In genomic region chr12:94650143-94651056, GRCh38 we compare ENCODE assay signal across 8 cellular contexts. TPM values are rescaled to one million over a fixed set of nuclear protein-coding genes. Genes with fewer than 3 reads are reported as not detected.
DNase-seq lines count a peak whose midpoint lies in the region; ATAC-seq and TF ChIP-seq lines count a peak whose summit lies in the region.

A gene with protein sequence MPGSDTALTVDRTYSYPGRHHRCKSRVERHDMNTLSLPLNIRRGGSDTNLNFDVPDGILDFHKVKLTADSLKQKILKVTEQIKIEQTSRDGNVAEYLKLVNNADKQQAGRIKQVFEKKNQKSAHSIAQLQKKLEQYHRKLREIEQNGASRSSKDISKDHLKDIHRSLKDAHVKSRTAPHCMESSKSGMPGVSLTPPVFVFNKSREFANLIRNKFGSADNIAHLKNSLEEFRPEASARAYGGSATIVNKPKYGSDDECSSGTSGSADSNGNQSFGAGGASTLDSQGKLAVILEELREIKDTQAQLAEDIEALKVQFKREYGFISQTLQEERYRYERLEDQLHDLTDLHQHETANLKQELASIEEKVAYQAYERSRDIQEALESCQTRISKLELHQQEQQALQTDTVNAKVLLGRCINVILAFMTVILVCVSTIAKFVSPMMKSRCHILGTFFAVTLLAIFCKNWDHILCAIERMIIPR (minus strand): TSS chr12:94650557. CDS start chr12:94650430, 127 bp downstream.

- H3K9me3 Mint-ChIP-seq in activated CD8-positive, alpha-beta memory T cell treated with anti-CD3 and anti-CD28 coated beads, Interleukin-2, amount 10 ng/mL, durations not matched to agents 7 days and 5 days (ENCODE audit: low read depth): no peaks in the 10 kb centered on the region

- CTCF ChIA-PET in activated CD8-positive, alpha-beta memory T cell treated with anti-CD3 and anti-CD28 coated beads, Interleukin-2, amount 10 ng/mL, durations not matched to agents 7 days and 5 days (lab: Charles Lee): interaction anchor here (0.6 kb wide), 1 partner anchor 1281 kb away, joined by 3 read pairs; no protein-coding TSS in a partner anchor

- peak within 1 kb of the TSS; percentile 60 for H3K4me3 Mint-ChIP-seq in activated CD8-positive, alpha-beta memory T cell treated with anti-CD3 and anti-CD28 coated beads, Interleukin-2, amount 10 ng/mL, durations not matched to agents 7 days and 5 days

- WGBS in HUES64: under 1% methylated on average over 67 of the region's 82 CpGs
- WGBS in tibial nerve, 2 donors: 6 to 7% methylated on average over 10 to 11 of the region's 82 CpGs

- H3K36me3 ChIP-seq in HUES64 (ENCODE audit: insufficient read depth, low read length): no peaks in the 10 kb centered on the region
- no peaks in the 10 kb centered on the region for H3K36me3 ChIP-seq in mucosa of stomach (ENCODE audit: control insufficient read depth, insufficient read depth, low read length)
- H3K36me3 ChIP-seq in tibial nerve: no peaks in the 10 kb centered on the region

- ATAC-seq in GM21390 (IDR thresholded peaks at IDR 0.05; ENCODE audit: unreplicated experiment): peak; percentile 78
- peak; percentile 70 for ATAC-seq in activated CD8-positive, alpha-beta memory T cell treated with anti-CD3 and anti-CD28 coated beads, Interleukin-2, amount 10 ng/mL, durations not matched to agents 7 days and 5 days
- no peak for ATAC-seq in GM18873 (IDR thresholded peaks at IDR 0.05; ENCODE audit: low FRiP score, unreplicated experiment)

- TF ChIP-seq POLR2A in tibial nerve (IDR thresholded peaks at IDR 0.05): peak; percentile 52 to 53

- no peak for TF ChIP-seq CTCF in tibial nerve (IDR thresholded peaks at IDR 0.05)

- no peak within 1 kb of the TSS for H3K27ac Mint-ChIP-seq in activated CD8-positive, alpha-beta memory T cell treated with anti-CD3 and anti-CD28 coated beads, Interleukin-2, amount 10 ng/mL, durations not matched to agents 7 days and 5 days

- DNase-seq in EL (peak; percentile 44), fibroblast of gingiva (ENCODE audit: low read depth) (peak; percentile 33), tibial nerve (ENCODE audit: low spot score in 2 of 2) (peak in 1 of 2 donors; percentile 16)
- DNase-seq in activated CD8-positive, alpha-beta memory T cell treated with anti-CD3 and anti-CD28 coated beads, Interleukin-2, amount 10 ng/mL, durations not matched to agents 7 days and 5 days: no peak

- peak in 1 of 2 donors; percentile 33 for TF ChIP-seq EP300 in tibial nerve (IDR thresholded peaks at IDR 0.05)

- peaks cover 65% of the 10 kb centered on the region for H3K27me3 Mint-ChIP-seq in activated CD8-positive, alpha-beta memory T cell treated with anti-CD3 and anti-CD28 coated beads, Interleukin-2, amount 10 ng/mL, durations not matched to agents 7 days and 5 days

- no peak within 1 kb of the TSS for H3K27ac ChIP-seq in HUES64 (ENCODE audit: low read depth, low read length)
- H3K27ac ChIP-seq in tibial nerve: peak within 1 kb of the TSS; percentile 74 to 88 (median 76)

- peak within 1 kb of the TSS; percentile 68 for H3K4me3 ChIP-seq in HUES64 (ENCODE audit: low read length)
- H3K4me3 ChIP-seq in mucosa of stomach (ENCODE audit: low read length): peak within 1 kb of the TSS; percentile 81
- peak within 1 kb of the TSS; percentile 72 to 93 (median 83) for H3K4me3 ChIP-seq in tibial nerve

- H3K36me3 Mint-ChIP-seq in activated CD8-positive, alpha-beta memory T cell treated with anti-CD3 and anti-CD28 coated beads, Interleukin-2, amount 10 ng/mL, durations not matched to agents 7 days and 5 days: no peaks in the 10 kb centered on the region

- H3K9me3 ChIP-seq in HUES64 (ENCODE audit: insufficient read depth, low read depth, low read length) (no peaks in the 10 kb centered on the region), mucosa of stomach (ENCODE audit: control insufficient read depth, low read length) (no peaks in the 10 kb centered on the region), tibial nerve (no peaks in the 10 kb centered on the region)

- H3K4me1 ChIP-seq in HUES64 (ENCODE audit: insufficient read depth, low read length) (peaks cover 11% of the 10 kb centered on the region; the same call in 1 of the 2 replicates), mucosa of stomach (ENCODE audit: control insufficient read depth, insufficient read depth, low read length) (peaks cover 3% of the 10 kb centered on the region), tibial nerve (peaks cover 0 to 21% (median under 1%) of the 10 kb centered on the region in 4 donors)

- H3K27me3 ChIP-seq in HUES64 (ENCODE audit: insufficient read depth, low read length) (peaks cover 40% of the 10 kb centered on the region), mucosa of stomach (ENCODE audit: control insufficient read depth, insufficient read depth, low read length) (no peaks in the 10 kb centered on the region), tibial nerve (no peaks in the 10 kb centered on the region)

- H3K9ac ChIP-seq in HUES64 (ENCODE audit: low read depth, low read length): peak within 1 kb of the TSS; percentile 73
- peak within 1 kb of the TSS; percentile 78 for H3K9ac ChIP-seq in mucosa of stomach (ENCODE audit: low read length)

- H3K4me1 Mint-ChIP-seq in activated CD8-positive, alpha-beta memory T cell treated with anti-CD3 and anti-CD28 coated beads, Interleukin-2, amount 10 ng/mL, durations not matched to agents 7 days and 5 days: peaks cover 14% of the 10 kb centered on the region

RNA-seq across cellular contexts. Expression of the gene that starts here (rescaled TPM):
- 1.2 TPM for polyA plus RNA-seq in HUES64 (2013, experiment 1 of 2)
- 2.2 TPM for polyA plus RNA-seq in HUES64 (2013, experiment 2 of 2)
- under 1 TPM; 0.29 to 0.33 TPM for total RNA-seq in activated CD8-positive, alpha-beta memory T cell treated with anti-CD3 and anti-CD28 coated beads, Interleukin-2, amount 10 ng/mL, durations not matched to agents 7 days and 5 days
- 10 to 100 TPM in 3 of 4 donors, 1 to 10 TPM in 1; 9.0 to 16.1 (median 14.6) TPM for total RNA-seq in tibial nerve

Comparison
In these comparisons a context has a peak if more than half of its experiments do, and no peak if none do; other contexts are left out.
1. RNA of the gene that starts here (total RNA-seq): 9.0 to 16.1 TPM in tibial nerve; 0.29 to 0.33 TPM in activated CD8-positive, alpha-beta memory T cell treated with anti-CD3 and anti-CD28 coated beads, Interleukin-2, amount 10 ng/mL, durations not matched to agents 7 days and 5 days; every median in the first group is over 4 times any median in the second.
2. Peak in ATAC-seq in activated CD8-positive, alpha-beta memory T cell treated with anti-CD3 and anti-CD28 coated beads, Interleukin-2, amount 10 ng/mL, durations not matched to agents 7 days and 5 days; RNA of the gene not detected or under 1 TPM.
3. Peak in every context shown above with its lines, with median percentiles within 50 percentile points of each other: H3K4me3 ChIP-seq.